Comparison of ENCODE assay signal across 19 cellular contexts in the genomic region with DNA sequence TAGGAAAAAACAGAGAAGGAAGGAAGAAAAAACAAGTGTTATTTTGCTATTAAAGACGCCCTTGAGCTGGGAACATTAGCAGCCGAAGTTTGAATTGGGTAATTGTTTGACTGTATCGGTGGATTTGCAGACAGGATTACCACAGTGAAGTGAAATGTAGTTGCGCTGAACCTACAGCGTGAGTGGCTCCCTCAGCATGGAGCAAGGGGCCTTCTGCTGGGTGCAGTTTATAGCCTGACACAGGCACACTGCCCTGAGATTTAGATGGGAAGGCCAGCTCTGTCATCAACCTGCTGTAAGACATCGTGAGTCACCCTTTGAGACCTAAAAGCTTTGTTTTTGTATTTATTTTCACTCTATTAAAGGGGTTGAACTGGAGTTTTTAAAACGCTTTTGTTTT.
DNase-seq lines count a peak whose midpoint lies in the region; ATAC-seq and TF ChIP-seq lines count a peak whose summit lies in the region.
"Had no signal": no experiment of that assay in that cellular context is flagged by ENCODE, and none has a peak within 500 bp of the region (broad histone marks: within the 10 kb centered on the region; RNA-seq: fewer than 3 reads in every experiment).

No MANE protein-coding gene starts in this region.

- H3K4me3 ChIP-seq in WERI-Rb-1 (ENCODE audit: low read depth, low read length): peak overlapping the region; percentile 32
- no peak overlapping the region for H3K4me3 ChIP-seq in Peyer's patch
- H3K4me3 ChIP-seq: gastroesophageal sphincter, left ventricle myocardium inferior, right atrium auricular region, thoracic aorta had no signal

- H3K9me3 ChIP-seq in WERI-Rb-1 (ENCODE audit: severe bottlenecking) (no peaks in the 10 kb centered on the region), Peyer's patch (no peaks in the 10 kb centered on the region)
- H3K9me3 ChIP-seq: gastroesophageal sphincter, left ventricle myocardium inferior, right atrium auricular region, thoracic aorta had no signal

- no peaks in the 10 kb centered on the region for H3K27me3 ChIP-seq in WERI-Rb-1 (ENCODE audit: insufficient read depth, low read depth, severe bottlenecking)
- no peaks in the 10 kb centered on the region for H3K27me3 ChIP-seq in Peyer's patch
- H3K27me3 ChIP-seq: gastroesophageal sphincter, right atrium auricular region had no signal

- peak; percentile 26 for ATAC-seq in sciatic nerve
- ATAC-seq: gastroesophageal sphincter; naive thymus-derived CD4-positive, alpha-beta T cell had no signal

- TF ChIP-seq CTCF in WERI-Rb-1 (IDR thresholded peaks at IDR 0.05; ENCODE audit: low read depth, low read length) (0 out of 2 replicates have a peak, but pooled peaks have one; percentile 6), Peyer's patch (IDR thresholded peaks at IDR 0.05) (no peak)

- no peaks in the 10 kb centered on the region for H3K4me1 ChIP-seq in Peyer's patch
- H3K4me1 ChIP-seq: gastroesophageal sphincter, left ventricle myocardium inferior had no signal

- DNase-seq in NCI-H748 (lab: John Stamatoyannopoulos, UW; ENCODE audit: unreplicated experiment): peak; percentile 93
- DNase-seq in NCI-H748 treated with DMSO at 0.1 percent for 48 hours (lab: John Stamatoyannopoulos, UW): no peak
- DNase-seq in NCI-H1105 treated with DMSO at 0.1 percent for 48 hours (lab: John Stamatoyannopoulos, UW): peak; percentile 81
- DNase-seq in WERI-Rb-1: peak; percentile 74
- DNase-seq in sciatic nerve (ENCODE audit: low spot score): no peak
- no peak for DNase-seq in activated gamma-delta T cell (lab: John Stamatoyannopoulos, UW)
- DNase-seq in activated CD4-positive, alpha-beta T cell treated with anti-CD3 and anti-CD28 coated beads for 48 hours: no peak
- DNase-seq in Peyer's patch: no peak
- DNase-seq: activated CD4-positive, alpha-beta T cell treated with anti-CD3 and anti-CD28 coated beads, Interleukin-2, amount 10 ng/mL, durations not matched to agents 7 days and 5 days; aorta; HFFc6; left ventricle myocardium inferior; naive thymus-derived CD4-positive, alpha-beta T cell; stimulated activated CD4-positive, alpha-beta T cell treated with anti-CD3 and anti-CD28 coated beads, Interleukin-4, amount 100 ng/mL, for 24 hours; stimulated activated naive CD4-positive, alpha-beta T cell had no signal

- H3K36me3 ChIP-seq in WERI-Rb-1 (no peaks in the 10 kb centered on the region; the same call in 1 of the 2 replicates), Peyer's patch (no peaks in the 10 kb centered on the region)
- H3K36me3 ChIP-seq: gastroesophageal sphincter, left ventricle myocardium inferior, right atrium auricular region, thoracic aorta had no signal

- no peak for TF ChIP-seq POLR2A in Peyer's patch (IDR thresholded peaks at IDR 0.05)

- intact Hi-C loops in sciatic nerve (cut with DNase I): no loop called here

- peak overlapping the region; percentile 71 for H3K27ac ChIP-seq in WERI-Rb-1
- H3K27ac ChIP-seq in Peyer's patch: no peak overlapping the region
- H3K27ac ChIP-seq: gastroesophageal sphincter, left ventricle myocardium inferior, right atrium auricular region, thoracic aorta, VCaP had no signal

Comparison
In these comparisons a context has a peak if more than half of its experiments do, and no peak if none do; other contexts are left out.
1. DNase-seq: peak in NCI-H748 (single experiment), NCI-H1105 treated with DMSO at 0.1 percent for 48 hours (single experiment) and WERI-Rb-1 (single experiment); none in NCI-H748 treated with DMSO at 0.1 percent for 48 hours (single experiment), sciatic nerve (single experiment), activated gamma-delta T cell (single experiment), activated CD4-positive, alpha-beta T cell treated with anti-CD3 and anti-CD28 coated beads for 48 hours (single experiment) and Peyer's patch (0 of 3).